In the genomic region with DNA sequence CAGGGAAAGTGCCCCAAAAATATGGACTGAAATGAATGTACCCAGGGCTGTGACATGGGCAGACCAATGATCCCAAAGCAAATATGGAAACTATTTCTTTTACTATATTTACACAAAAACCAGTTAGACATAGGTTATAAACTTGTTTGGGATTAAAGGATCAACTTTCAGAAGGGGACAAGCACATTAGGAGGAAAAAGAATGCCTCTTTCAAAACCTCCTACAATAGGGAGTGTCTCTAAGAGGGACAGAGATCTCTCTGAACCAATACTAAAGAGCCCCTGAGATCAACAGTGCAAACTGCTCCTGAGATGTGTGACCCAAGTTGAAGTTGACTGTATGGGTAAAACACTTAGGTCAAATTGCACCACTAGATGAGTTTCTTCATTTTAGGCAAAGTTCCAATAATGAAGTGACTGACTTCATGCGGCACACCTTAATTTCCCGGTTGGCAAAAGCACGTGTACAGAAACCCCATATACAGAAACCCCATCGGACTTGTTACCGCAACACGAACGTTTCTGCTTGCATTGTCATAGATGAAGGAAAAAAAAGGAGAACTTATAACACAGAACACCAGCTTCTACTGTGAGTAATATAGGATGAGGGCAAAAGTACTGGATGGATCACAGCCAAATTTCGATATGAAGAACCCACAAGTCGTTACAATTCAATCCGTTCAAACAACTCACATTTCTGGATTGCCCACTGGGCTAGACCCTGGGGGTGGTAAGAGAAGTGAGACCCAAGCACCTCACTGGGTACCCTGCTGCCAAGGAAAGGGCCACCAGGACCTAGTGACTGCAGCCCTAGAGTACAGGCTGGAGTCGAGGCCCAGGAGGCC, we compare ENCODE assay signal across 1 cellular context.
TF ChIP-seq lines count a peak whose summit lies in the region.

No MANE protein-coding gene starts in this region.

TF ChIP-seq in H1, 55 proteins besides CTCF, POLR2A, EP300 and RAD21 (continued from another document):
- TF ChIP-seq TAF1 (IDR thresholded peaks at IDR 0.05; ENCODE audit: low read depth, low read length), result no peak
